ENCODE assay signal across 10 cellular contexts in the genomic region with DNA sequence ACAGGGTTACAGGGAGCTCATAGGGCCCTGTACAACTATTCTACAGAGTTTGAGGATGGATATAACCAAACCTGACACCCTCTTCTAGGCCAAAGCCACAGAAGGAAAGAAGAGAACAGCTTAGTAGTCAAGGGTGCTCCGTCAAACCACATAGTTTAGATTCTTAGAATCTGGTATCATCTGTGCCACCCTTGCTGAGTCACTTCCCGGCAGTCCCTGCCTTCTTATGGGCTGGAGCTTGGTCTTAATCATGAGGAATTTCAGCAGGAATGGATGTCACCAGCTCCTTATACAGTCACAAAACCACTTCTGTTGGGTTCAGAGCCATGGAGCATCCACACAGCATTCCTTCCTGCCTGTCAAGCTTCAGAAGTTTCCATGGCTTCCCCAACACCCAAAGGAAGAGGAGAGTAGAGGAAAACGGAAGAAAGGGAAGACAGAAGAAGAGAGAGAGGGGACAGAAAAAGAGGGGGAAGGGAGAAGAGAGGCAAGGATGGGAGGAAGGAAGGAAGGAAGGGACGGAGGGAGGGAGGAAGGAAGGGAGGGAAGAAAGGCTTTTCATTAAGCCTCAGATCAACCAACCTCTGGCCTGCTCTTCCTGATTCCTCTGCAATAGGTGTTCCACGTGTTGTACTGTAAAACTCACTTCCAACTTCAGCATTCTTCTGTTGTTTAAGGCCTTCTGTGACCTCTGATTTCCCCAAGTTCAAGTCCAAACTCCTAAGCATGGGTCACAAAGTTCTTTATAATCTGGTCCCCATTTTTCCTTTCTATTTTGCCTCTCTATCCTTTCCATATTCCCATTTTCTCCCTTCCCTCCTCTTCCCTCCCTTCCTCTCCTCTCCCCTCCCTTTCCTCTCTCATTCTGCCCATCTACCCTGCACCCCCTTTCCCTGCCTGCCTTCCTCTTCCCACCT.
DNase-seq lines count a peak whose midpoint lies in the region; ATAC-seq, FAIRE-seq and TF ChIP-seq lines count a peak whose summit lies in the region.
"Had no signal": no experiment of that assay in that cellular context is flagged by ENCODE, and none has a peak within 500 bp of the region (broad histone marks: within the 10 kb centered on the region; RNA-seq: fewer than 3 reads in every experiment).

No MANE protein-coding gene starts in this region.

- no peak overlapping the region for H2AFZ ChIP-seq in HepG2 (ENCODE audit: low read length)
- no peak overlapping the region for H2AFZ ChIP-seq in hepatocyte

- H3K27me3 Mint-ChIP-seq in activated CD4-positive, alpha-beta memory T cell treated with anti-CD3 and anti-CD28 coated beads, Interleukin-2, amount 10 ng/mL, durations not matched to agents 7 days and 5 days: peaks cover 12% of the 10 kb centered on the region

- H4K20me1 ChIP-seq in HepG2 (ENCODE audit: insufficient read depth, low read length) (no peaks in the 10 kb centered on the region), hepatocyte (ENCODE audit: insufficient read depth, poor library complexity, severe bottlenecking) (no peaks in the 10 kb centered on the region)

- no peak overlapping the region for H3K9ac ChIP-seq in HepG2 (ENCODE audit: insufficient read depth, low read depth, low read length)

- H3K4me1 Mint-ChIP-seq in activated CD4-positive, alpha-beta memory T cell treated with anti-CD3 and anti-CD28 coated beads, Interleukin-2, amount 10 ng/mL, durations not matched to agents 7 days and 5 days: peaks cover 24% of the 10 kb centered on the region

- H3K27ac ChIP-seq in HepG2 (ENCODE audit: extremely low read length, insufficient read depth, low read length) (no peak overlapping the region), right lobe of liver (no peak overlapping the region), hepatocyte (peak overlapping the region; percentile 41)

- in situ Hi-C loops in HepG2 (cut with HindIII; ENCODE audit: extremely low pct_ligation_motif_present, low pct_unique_long_range_greater_than_20kb): no loop called here

- no peak for TF ChIP-seq RAD21 in HepG2 (CRISPR knock-in tag; IDR thresholded peaks at IDR 0.05)

- TF ChIP-seq POLR2A in HepG2 (IDR thresholded peaks at IDR 0.05; ENCODE audit: insufficient read depth in 1 of 2, low read depth in 2 of 2, low read length in 2 of 2) (no peak), right lobe of liver (IDR thresholded peaks at IDR 0.05) (no peak)

- CTCF ChIA-PET in HepG2 (lab: Yijun Ruan, JAX; ENCODE audit: low intra/inter-chr PET ratio, low total read pairs): no interaction called here
- CTCF ChIA-PET in activated CD4-positive, alpha-beta memory T cell treated with anti-CD3 and anti-CD28 coated beads, Interleukin-2, amount 10 ng/mL, durations not matched to agents 7 days and 5 days (lab: Charles Lee): interaction anchor here (0.5 to 0.6 kb wide), 2 partner anchors 117 to 701 kb away, joined by 3 to 4 read pairs; no protein-coding TSS in a partner anchor

- H3K9me3 ChIP-seq in HepG2 (ENCODE audit: low read length) (no peaks in the 10 kb centered on the region), right lobe of liver (no peaks in the 10 kb centered on the region), hepatocyte (ENCODE audit: low read depth) (no peaks in the 10 kb centered on the region)

- H3K36me3 Mint-ChIP-seq in activated CD4-positive, alpha-beta memory T cell treated with anti-CD3 and anti-CD28 coated beads, Interleukin-2, amount 10 ng/mL, durations not matched to agents 7 days and 5 days (ENCODE audit: low read depth): no peaks in the 10 kb centered on the region
- H3K36me3 Mint-ChIP-seq: naive B cell had no signal

- H3K27ac Mint-ChIP-seq in activated CD4-positive, alpha-beta memory T cell treated with anti-CD3 and anti-CD28 coated beads, Interleukin-2, amount 10 ng/mL, durations not matched to agents 7 days and 5 days: peak overlapping the region; percentile 66
- H3K27ac Mint-ChIP-seq: naive B cell had no signal

- H3K9me3 Mint-ChIP-seq in activated CD4-positive, alpha-beta memory T cell treated with anti-CD3 and anti-CD28 coated beads, Interleukin-2, amount 10 ng/mL, durations not matched to agents 7 days and 5 days: no peaks in the 10 kb centered on the region

- TF ChIP-seq EP300 in HepG2 (IDR thresholded peaks at IDR 0.05; ENCODE audit: low read depth in 2 of 2, low read length in 2 of 2): no peak
- no peak for TF ChIP-seq EP300 in HepG2 (CRISPR knock-in tag; IDR thresholded peaks at IDR 0.05; ENCODE audit: borderline replicate concordance)

- H3K9me2 ChIP-seq in hepatocyte (replicated peaks; ENCODE audit: insufficient read depth): no peaks in the 10 kb centered on the region

- ATAC-seq in HepG2 (no peak), right lobe of liver (no peak), HG03097 (IDR thresholded peaks at IDR 0.05; ENCODE audit: low FRiP score, unreplicated experiment) (no peak), GM21717 (IDR thresholded peaks at IDR 0.05; ENCODE audit: unreplicated experiment) (no peak)

- H3K27me3 ChIP-seq in HepG2 (ENCODE audit: control insufficient read depth in 1 of 2, insufficient read depth in 2 of 2, low read length in 2 of 2): no peaks in the 10 kb centered on the region
- H3K27me3 ChIP-seq in right lobe of liver: no peaks in the 10 kb centered on the region
- H3K27me3 ChIP-seq in hepatocyte: no peaks in the 10 kb centered on the region

- no peak overlapping the region for H3K4me3 Mint-ChIP-seq in activated CD4-positive, alpha-beta memory T cell treated with anti-CD3 and anti-CD28 coated beads, Interleukin-2, amount 10 ng/mL, durations not matched to agents 7 days and 5 days
- H3K4me3 Mint-ChIP-seq: naive B cell had no signal

- H3K36me3 ChIP-seq in HepG2 (replicated peaks in 1 of 2; ENCODE audit: control insufficient read depth in 1 of 2, insufficient read depth in 2 of 2, low read length in 2 of 2) (no peaks in the 10 kb centered on the region), right lobe of liver (no peaks in the 10 kb centered on the region), hepatocyte (replicated peaks; ENCODE audit: insufficient read depth, low read depth) (no peaks in the 10 kb centered on the region)

- no peak overlapping the region for H3K4me2 ChIP-seq in HepG2 (ENCODE audit: low read depth, low read length)
- H3K4me2 ChIP-seq in hepatocyte: no peak overlapping the region

- FAIRE-seq in HepG2 (lab: Jason Lieb, UNC): no peak

- POLR2A ChIA-PET in HepG2 (lab: Yijun Ruan, JAX): no interaction called here
- POLR2A ChIA-PET in activated CD4-positive, alpha-beta memory T cell treated with anti-CD3 and anti-CD28 coated beads, Interleukin-2, amount 10 ng/mL, durations not matched to agents 7 days and 5 days (lab: Charles Lee): interaction anchor here (0.6 kb wide), 1 partner anchor 118 kb away, joined by 3 read pairs; no protein-coding TSS in a partner anchor

- H3K79me2 ChIP-seq in HepG2 (ENCODE audit: insufficient read depth, low read length) (no peaks in the 10 kb centered on the region), hepatocyte (no peaks in the 10 kb centered on the region)

- DNase-seq in HepG2 (ENCODE audit: low spot score) (no peak), right lobe of liver (no peak), hepatocyte (ENCODE audit: low spot score) (peak; percentile 24), DMS114 treated with DMSO at 0.1 percent for 48 hours (lab: John Stamatoyannopoulos, UW; ENCODE audit: unreplicated experiment) (no peak)
- DNase-seq in activated CD4-positive, alpha-beta memory T cell treated with anti-CD3 and anti-CD28 coated beads, Interleukin-2, amount 10 ng/mL, durations not matched to agents 7 days and 5 days: peak; percentile 21
- no peak for DNase-seq in activated CD8-positive, alpha-beta memory T cell treated with anti-CD3 and anti-CD28 coated beads, Interleukin-2, amount 50 U/mL, for 4 hours
- DNase-seq: DMS153, naive B cell had no signal

- TF ChIP-seq CTCF in HepG2 (CRISPR knock-in tag; IDR thresholded peaks at IDR 0.05) (no peak), right lobe of liver (IDR thresholded peaks at IDR 0.05) (no peak), hepatocyte (IDR thresholded peaks at IDR 0.05; ENCODE audit: poor library complexity) (no peak)

- H3K4me3 ChIP-seq in HepG2 (replicated peaks in 1 of 3; ENCODE audit: insufficient read depth in 1 of 3, low read depth in 2 of 3, low read length in 3 of 3) (no peak overlapping the region), right lobe of liver (no peak overlapping the region), hepatocyte (no peak overlapping the region)

- no peaks in the 10 kb centered on the region for H3K4me1 ChIP-seq in HepG2 (ENCODE audit: insufficient read depth, low read length)
- no peaks in the 10 kb centered on the region for H3K4me1 ChIP-seq in right lobe of liver
- H3K4me1 ChIP-seq in hepatocyte (ENCODE audit: insufficient read depth): peaks cover 4% of the 10 kb centered on the region

- no TSS peak for BruUV-seq in HepG2 (replicated peaks; lab: Mats Ljungman, UMichigan)

- intact Hi-C loops in HepG2 (cut with micrococcal nuclease; ENCODE audit: unreplicated experiment) (no loop called here), right lobe of liver (cut with DNase I) (no loop called here)

- WGBS in HepG2 (ENCODE audit: low lambda C conversion rate): 2% methylated on average over 5 of the region's 5 CpGs
- WGBS in right lobe of liver (ENCODE audit: insufficient coverage, low coverage, low lambda C conversion rate, missing lambda C conversion rate): 75% methylated on average over 4 of the region's 5 CpGs
- 71% methylated on average over 4 of the region's 5 CpGs for WGBS in hepatocyte (ENCODE audit: low lambda C conversion rate, missing lambda C conversion rate)

TF ChIP-seq in HepG2, 621 proteins besides CTCF, POLR2A, EP300 and RAD21:
- TF ChIP-seq, protein P1, sequence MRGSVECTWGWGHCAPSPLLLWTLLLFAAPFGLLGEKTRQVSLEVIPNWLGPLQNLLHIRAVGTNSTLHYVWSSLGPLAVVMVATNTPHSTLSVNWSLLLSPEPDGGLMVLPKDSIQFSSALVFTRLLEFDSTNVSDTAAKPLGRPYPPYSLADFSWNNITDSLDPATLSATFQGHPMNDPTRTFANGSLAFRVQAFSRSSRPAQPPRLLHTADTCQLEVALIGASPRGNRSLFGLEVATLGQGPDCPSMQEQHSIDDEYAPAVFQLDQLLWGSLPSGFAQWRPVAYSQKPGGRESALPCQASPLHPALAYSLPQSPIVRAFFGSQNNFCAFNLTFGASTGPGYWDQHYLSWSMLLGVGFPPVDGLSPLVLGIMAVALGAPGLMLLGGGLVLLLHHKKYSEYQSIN (CRISPR knock-in tag; IDR thresholded peaks at IDR 0.05; ENCODE audit: borderline replicate concordance): no peak
- peak; percentile 76 for TF ChIP-seq HNRNPK (IDR thresholded peaks at IDR 0.05; ENCODE audit: low read depth, low read length, poor library complexity, severe bottlenecking)

Comparison
In these comparisons a context has a peak if more than half of its experiments do, and no peak if none do; other contexts are left out.
1. DNase-seq: peak in activated CD4-positive, alpha-beta memory T cell treated with anti-CD3 and anti-CD28 coated beads, Interleukin-2, amount 10 ng/mL, durations not matched to agents 7 days and 5 days (single experiment) and hepatocyte (single experiment); none in HepG2 (single experiment), right lobe of liver (0 of 3), activated CD8-positive, alpha-beta memory T cell treated with anti-CD3 and anti-CD28 coated beads, Interleukin-2, amount 50 U/mL, for 4 hours (single experiment) and DMS114 treated with DMSO at 0.1 percent for 48 hours (single experiment).